ENCODE assay signal across 6 cellular contexts in genomic region chrX:155008578-155008977, GRCh38. TPM values are rescaled to one million over a fixed set of nuclear protein-coding genes. Genes with fewer than 3 reads are reported as not detected.
DNase-seq lines count a peak whose midpoint lies in the region; ATAC-seq, FAIRE-seq and TF ChIP-seq lines count a peak whose summit lies in the region.
"Not testable (repeated sequence)": the region's sequence is repeated elsewhere in the genome, so short reads cannot be mapped to it uniquely, and the experiment has no call there.

No MANE protein-coding gene starts in this region.

- H3K9ac ChIP-seq in K562 (ENCODE audit: insufficient read depth in 1 of 2, low read depth in 2 of 2, low read length in 2 of 2) = not testable (repeated sequence)

- H3K9me1 ChIP-seq in K562 (ENCODE audit: control insufficient read depth, insufficient read depth, low read length) = not testable (repeated sequence)

- not testable (repeated sequence) for BruUV-seq in K562 (replicated peaks; lab: Mats Ljungman, UMichigan)

- H3K4me1 ChIP-seq in K562 (replicated peaks in 1 of 2; ENCODE audit: control insufficient read depth in 2 of 2, insufficient read depth in 2 of 2, low read length in 2 of 2) (peaks cover 21 to 32% of the 10 kb centered on the region in 2 experiments; a peak in 4 of 5 replicates), right lobe of liver (peaks cover 0 to 24% (median 10%) of the 10 kb centered on the region in 4 donors)
- H3K4me1 ChIP-seq in upper lobe of right lung = not testable (repeated sequence)

- not testable (repeated sequence) for H3K9me3 ChIP-seq in K562 (replicated peaks; ENCODE audit: control insufficient read depth, insufficient read depth, low read depth, low read length); right lobe of liver; upper lobe of right lung

- not testable (repeated sequence) for TF ChIP-seq POLR2A in K562 (conservative IDR thresholded peaks at IDR 0.05); right lobe of liver (IDR thresholded peaks at IDR 0.05)

- not testable (repeated sequence) for TF ChIP-seq RAD21 in K562 (CRISPR knock-in tag; conservative IDR thresholded peaks at IDR 0.05 in 1 of 2, IDR thresholded peaks at IDR 0.05 in 1 of 2)

- not testable (repeated sequence) for H2AFZ ChIP-seq in K562 (ENCODE audit: low read depth, low read length)

- H3K36me3 ChIP-seq in K562 (ENCODE audit: control insufficient read depth, insufficient read depth, low read length); right lobe of liver; upper lobe of right lung: not testable (repeated sequence)

- not testable (repeated sequence) for H4K20me1 ChIP-seq in K562 (replicated peaks; ENCODE audit: control insufficient read depth, insufficient read depth, low read length)

- not testable (repeated sequence) for DNase-seq in GM18507 (ENCODE audit: extremely low spot score, insufficient read length, low read depth); K562 (ENCODE audit: extremely low read depth in 1 of 4, low spot score in 3 of 4); right lobe of liver; upper lobe of right lung

- WGBS in K562 (ENCODE audit: insufficient coverage, low coverage, missing lambda C conversion rate) = 100% methylated on average over 3 of the region's 12 CpGs
- WGBS in right lobe of liver (ENCODE audit: insufficient coverage, low coverage, low lambda C conversion rate, missing lambda C conversion rate) = 84% methylated on average over 3 of the region's 12 CpGs

- H3K27me3 ChIP-seq in K562 (ENCODE audit: control insufficient read depth in 2 of 2, insufficient read depth in 2 of 2, low read length in 2 of 2); right lobe of liver; upper lobe of right lung: not testable (repeated sequence)

- in situ Hi-C loops in K562 (cut with MboI) = loop anchor here (5.0 kb wide), 1 partner anchor 139 kb away; no protein-coding TSS in a partner anchor

- not testable (repeated sequence) for H3K4me3 ChIP-seq in K562, right lobe of liver, upper lobe of right lung

- FAIRE-seq in GM18507 (lab: Jason Lieb, UNC) (peak; percentile 48), K562 (lab: Jason Lieb, UNC) (peak; percentile 78)

- CTCF ChIA-PET in K562 (lab: Yijun Ruan, JAX; ENCODE audit: low intra/inter-chr PET ratio) = not testable (repeated sequence)

- TF ChIP-seq EP300 in K562 (IDR thresholded peaks at IDR 0.05; ENCODE audit: low read length) = not testable (repeated sequence)

- H3K27ac ChIP-seq in K562 (ENCODE audit: extremely low read depth, low read depth, low read length); upper lobe of right lung: not testable (repeated sequence)
- H3K27ac ChIP-seq in right lobe of liver = peak overlapping the region; percentile 60 to 80 (median 75)

- intact Hi-C loops in K562 (cut with micrococcal nuclease); right lobe of liver (cut with DNase I); upper lobe of right lung (cut with DNase I): not testable (repeated sequence)

- POLR2A ChIA-PET in K562 (lab: Yijun Ruan, JAX) = not testable (repeated sequence)

- not testable (repeated sequence) for H3K79me2 ChIP-seq in K562 (ENCODE audit: control insufficient read depth, insufficient read depth, low read length)

- TF ChIP-seq CTCF in K562 (IDR thresholded peaks at IDR 0.05 in 2 of 3, conservative IDR thresholded peaks at IDR 0.05 in 1 of 3; ENCODE audit: insufficient read depth in 2 of 3, low read depth in 1 of 3, low read length in 3 of 3); right lobe of liver (IDR thresholded peaks at IDR 0.05); upper lobe of right lung (IDR thresholded peaks at IDR 0.05): not testable (repeated sequence)

- ATAC-seq in SK-N-SH treated with all-trans-retinoic acid at 6 μM for 48 hours = 0 out of 3 replicates have a peak, but pooled peaks have one; percentile 49
- peak; percentile 98 for ATAC-seq in K562
- ATAC-seq in esophagus mucosa = peak; percentile 32
- ATAC-seq in right lobe of liver = peak; percentile 26 to 53 (median 32)
- ATAC-seq in upper lobe of right lung = peak; percentile 60

- H3K4me2 ChIP-seq in K562 (ENCODE audit: insufficient read depth, low read length) = not testable (repeated sequence)

RNA-seq across cellular contexts. Expression of gene F8, which starts 13.9 kb away (rescaled TPM):
- total RNA-seq in K562 (2011; cell fraction: chromatin; rRNA removed; ENCODE audit: low replicate concordance) = 1.9 and 2.1 TPM in 2 replicates
- 0.33 and 0.66 TPM in 2 replicates for total RNA-seq in K562 (2011; cell fraction: nucleolus; rRNA removed)
- total RNA-seq in K562 (2011; cell fraction: nucleoplasm; rRNA removed) = 0.95 and 2.0 TPM in 2 replicates
- 0.59 and 1.3 TPM in 2 replicates for total RNA-seq in K562 (2014; rRNA removed)
- 0.91 and 0.93 TPM in 2 replicates for total RNA-seq in K562 (2014; rRNA removed; fragmentation: Illumina TruSeq; extraction: Trizol)
- total RNA-seq in K562 (2015; rRNA removed; fragmentation: Illumina TruSeq; extraction: Trizol) = 1.7 and 2.2 TPM in 2 replicates
- 1.2 and 1.8 TPM in 2 replicates for total RNA-seq in K562 (2021)
- polyA plus RNA-seq in K562 (2011; rRNA removed) = 3.8 and 6.4 TPM in 2 replicates
- 1.4 and 2.9 TPM in 2 replicates for polyA plus RNA-seq in K562 (2011; cell fraction: cytosol; rRNA removed)
- 2.5 and 4.6 TPM in 2 replicates for polyA plus RNA-seq in K562 (2011; cell fraction: nucleus; rRNA removed)
- 2.8 and 5.7 TPM in 2 replicates for polyA plus RNA-seq in K562 (2012)
- 0.78 and 0.95 TPM in 2 replicates for polyA plus RNA-seq in K562 (2014; fragmentation: Illumina TruSeq; extraction: Trizol)
- polyA plus RNA-seq in K562 (2014; fragmentation: Nextera tagmentation; extraction: Ambion mirVana) = under 1 TPM; 0.80 to 0.91 TPM
- polyA plus RNA-seq in K562 (2014; rRNA removed) = 0.12 and 0.41 TPM in 2 replicates
- polyA minus RNA-seq in K562 (2011; rRNA and poly(A)+ RNA removed) = 4.3 and 17.2 TPM in 2 replicates
- 1.7 and 4.0 TPM in 2 replicates for polyA minus RNA-seq in K562 (2011; cell fraction: cytosol; rRNA and poly(A)+ RNA removed)
- polyA minus RNA-seq in K562 (2011; cell fraction: nucleus; rRNA and poly(A)+ RNA removed) = 0.94 and 6.9 TPM in 2 replicates
- 3.5 TPM for total RNA-seq in esophagus mucosa
- total RNA-seq in right lobe of liver = 10 to 100 TPM; 19.4 to 36.2 (median 26.3) TPM
- total RNA-seq in upper lobe of right lung = 12.7 TPM

RNA-seq across cellular contexts. Expression of gene FUNDC2, which starts 18.1 kb away (rescaled TPM):
- 19.4 and 29.9 TPM in 2 replicates for total RNA-seq in K562 (2011; cell fraction: chromatin; rRNA removed; ENCODE audit: low replicate concordance)
- total RNA-seq in K562 (2011; cell fraction: nucleolus; rRNA removed) = 10.5 and 15.9 TPM in 2 replicates
- 31.0 and 39.1 TPM in 2 replicates for total RNA-seq in K562 (2011; cell fraction: nucleoplasm; rRNA removed)
- 50.3 and 50.6 TPM in 2 replicates for total RNA-seq in K562 (2014; rRNA removed)
- total RNA-seq in K562 (2014; rRNA removed; fragmentation: Illumina TruSeq; extraction: Trizol) = 123 and 140 TPM in 2 replicates
- 90.4 and 98.8 TPM in 2 replicates for total RNA-seq in K562 (2015; rRNA removed; fragmentation: Illumina TruSeq; extraction: Trizol)
- total RNA-seq in K562 (2021) = 90.2 and 91.2 TPM in 2 replicates
- polyA plus RNA-seq in K562 (2011; rRNA removed) = 235 and 257 TPM in 2 replicates
- polyA plus RNA-seq in K562 (2011; cell fraction: cytosol; rRNA removed) = 140 and 220 TPM in 2 replicates
- polyA plus RNA-seq in K562 (2011; cell fraction: nucleus; rRNA removed) = 60.3 and 105 TPM in 2 replicates
- 96.4 and 113 TPM in 2 replicates for polyA plus RNA-seq in K562 (2012)
- polyA plus RNA-seq in K562 (2014; fragmentation: Illumina TruSeq; extraction: Trizol) = 143 and 170 TPM in 2 replicates
- 100 to 1,000 TPM; 146 to 185 TPM for polyA plus RNA-seq in K562 (2014; fragmentation: Nextera tagmentation; extraction: Ambion mirVana)
- polyA plus RNA-seq in K562 (2014; rRNA removed) = 99.2 and 105 TPM in 2 replicates
- 76.3 and 89.3 TPM in 2 replicates for polyA minus RNA-seq in K562 (2011; rRNA and poly(A)+ RNA removed)
- 22.1 and 31.3 TPM in 2 replicates for polyA minus RNA-seq in K562 (2011; cell fraction: cytosol; rRNA and poly(A)+ RNA removed)
- 14.8 and 25.5 TPM in 2 replicates for polyA minus RNA-seq in K562 (2011; cell fraction: nucleus; rRNA and poly(A)+ RNA removed)
- 30.9 TPM for total RNA-seq in esophagus mucosa
- 10 to 100 TPM; 24.2 to 70.5 (median 39.7) TPM for total RNA-seq in right lobe of liver
- total RNA-seq in upper lobe of right lung = 79.1 TPM

Comparison
In these comparisons a context has a peak if more than half of its experiments do, and no peak if none do; other contexts are left out.
1. ATAC-seq: peak in every context shown above with its lines; median percentile 98 in K562; 60 in upper lobe of right lung; 49 in SK-N-SH treated with all-trans-retinoic acid at 6 μM for 48 hours; 32 in right lobe of liver; 32 in esophagus mucosa.